Comparison of ENCODE assay signal across 1 cellular context in the genomic region with DNA sequence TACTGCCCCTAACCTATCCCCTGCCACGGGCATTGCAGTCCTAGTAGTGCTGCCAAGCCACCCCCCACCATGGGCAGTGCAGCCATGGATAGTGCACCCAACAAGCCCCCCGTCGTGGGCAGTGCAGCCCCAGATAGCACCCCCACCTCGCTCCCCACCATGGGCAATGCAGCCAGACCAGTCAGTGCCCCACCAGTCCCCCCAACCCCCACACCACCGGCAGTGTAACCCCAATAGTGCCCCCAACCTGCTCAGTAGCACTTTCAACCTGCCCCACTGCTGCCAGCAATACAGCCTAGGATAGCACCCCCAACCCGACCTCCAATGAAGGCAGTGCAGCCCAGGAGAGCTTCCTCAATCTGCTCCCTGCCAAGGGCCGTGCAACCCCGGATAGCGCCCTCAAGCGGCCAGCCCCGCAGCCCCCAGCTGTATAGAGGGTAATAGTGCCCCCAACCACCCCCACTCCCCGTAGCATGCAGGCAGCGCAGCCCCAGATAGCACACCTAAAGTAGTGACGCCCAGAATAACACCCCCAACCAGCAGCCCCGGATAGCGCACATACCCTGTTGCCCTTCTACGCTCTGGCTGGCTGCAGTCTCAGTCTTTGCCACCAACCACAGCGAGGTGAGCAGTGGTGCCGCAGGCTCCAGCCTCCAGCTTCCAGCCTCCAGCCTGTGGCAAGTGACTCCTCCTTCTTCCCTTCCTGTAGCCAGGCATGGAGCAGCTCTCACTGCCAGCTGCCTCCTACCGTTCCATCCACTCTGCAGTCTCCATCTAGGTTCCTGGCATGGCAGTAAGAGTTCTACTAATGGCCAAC.
TF ChIP-seq lines count a peak whose summit lies in the region.

No MANE protein-coding gene starts in this region.

TF ChIP-seq in HCT116, 20 proteins besides CTCF, POLR2A, EP300 and RAD21:
- TF ChIP-seq CBX3 (IDR thresholded peaks at IDR 0.05; ENCODE audit: low read depth) (no peak), JUND (IDR thresholded peaks at IDR 0.05) (no peak), CEBPB (IDR thresholded peaks at IDR 0.05; ENCODE audit: low read depth) (no peak), ZBTB33 (IDR thresholded peaks at IDR 0.05; ENCODE audit: extremely low read depth, insufficient replicate concordance, low read length) (no peak), ZFX (IDR thresholded peaks at IDR 0.05) (no peak), ATF3 (IDR thresholded peaks at IDR 0.05) (no peak), SIN3A (IDR thresholded peaks at IDR 0.05; ENCODE audit: low read depth) (no peak), EZH2 (IDR thresholded peaks at IDR 0.05) (no peak), EZH2phosphoT487 (IDR thresholded peaks at IDR 0.05; ENCODE audit: borderline replicate concordance) (no peak), SRF (IDR thresholded peaks at IDR 0.05; ENCODE audit: low read depth) (no peak), TCF7L2 (IDR thresholded peaks at IDR 0.05; ENCODE audit: borderline replicate concordance, extremely low read depth, insufficient read depth, insufficient read length) (no peak), FOSL1 (IDR thresholded peaks at IDR 0.05; ENCODE audit: low read depth) (no peak), ZNF274 (IDR thresholded peaks at IDR 0.05; ENCODE audit: low read depth, low read length) (no peak), EGR1 (IDR thresholded peaks at IDR 0.05; ENCODE audit: low read depth) (no peak), POLR2AphosphoS5 (IDR thresholded peaks at IDR 0.05; ENCODE audit: low read depth, low read length) (no peak), YY1 (IDR thresholded peaks at IDR 0.05; ENCODE audit: extremely low read depth, insufficient replicate concordance, low read depth, low read length) (no peak)
- TF ChIP-seq, protein P1, sequence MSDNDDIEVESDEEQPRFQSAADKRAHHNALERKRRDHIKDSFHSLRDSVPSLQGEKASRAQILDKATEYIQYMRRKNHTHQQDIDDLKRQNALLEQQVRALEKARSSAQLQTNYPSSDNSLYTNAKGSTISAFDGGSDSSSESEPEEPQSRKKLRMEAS (IDR thresholded peaks at IDR 0.05), result no peak
- TF ChIP-seq, protein P2, sequence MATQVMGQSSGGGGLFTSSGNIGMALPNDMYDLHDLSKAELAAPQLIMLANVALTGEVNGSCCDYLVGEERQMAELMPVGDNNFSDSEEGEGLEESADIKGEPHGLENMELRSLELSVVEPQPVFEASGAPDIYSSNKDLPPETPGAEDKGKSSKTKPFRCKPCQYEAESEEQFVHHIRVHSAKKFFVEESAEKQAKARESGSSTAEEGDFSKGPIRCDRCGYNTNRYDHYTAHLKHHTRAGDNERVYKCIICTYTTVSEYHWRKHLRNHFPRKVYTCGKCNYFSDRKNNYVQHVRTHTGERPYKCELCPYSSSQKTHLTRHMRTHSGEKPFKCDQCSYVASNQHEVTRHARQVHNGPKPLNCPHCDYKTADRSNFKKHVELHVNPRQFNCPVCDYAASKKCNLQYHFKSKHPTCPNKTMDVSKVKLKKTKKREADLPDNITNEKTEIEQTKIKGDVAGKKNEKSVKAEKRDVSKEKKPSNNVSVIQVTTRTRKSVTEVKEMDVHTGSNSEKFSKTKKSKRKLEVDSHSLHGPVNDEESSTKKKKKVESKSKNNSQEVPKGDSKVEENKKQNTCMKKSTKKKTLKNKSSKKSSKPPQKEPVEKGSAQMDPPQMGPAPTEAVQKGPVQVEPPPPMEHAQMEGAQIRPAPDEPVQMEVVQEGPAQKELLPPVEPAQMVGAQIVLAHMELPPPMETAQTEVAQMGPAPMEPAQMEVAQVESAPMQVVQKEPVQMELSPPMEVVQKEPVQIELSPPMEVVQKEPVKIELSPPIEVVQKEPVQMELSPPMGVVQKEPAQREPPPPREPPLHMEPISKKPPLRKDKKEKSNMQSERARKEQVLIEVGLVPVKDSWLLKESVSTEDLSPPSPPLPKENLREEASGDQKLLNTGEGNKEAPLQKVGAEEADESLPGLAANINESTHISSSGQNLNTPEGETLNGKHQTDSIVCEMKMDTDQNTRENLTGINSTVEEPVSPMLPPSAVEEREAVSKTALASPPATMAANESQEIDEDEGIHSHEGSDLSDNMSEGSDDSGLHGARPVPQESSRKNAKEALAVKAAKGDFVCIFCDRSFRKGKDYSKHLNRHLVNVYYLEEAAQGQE (IDR thresholded peaks at IDR 0.05; ENCODE audit: low read depth), result no peak
